In genomic region chr14:55131782-55132181, GRCh38 we compare ENCODE assay signal across 1 cellular context.
TF ChIP-seq lines count a peak whose summit lies in the region.

No MANE protein-coding gene starts in this region.

TF ChIP-seq in GM23338, 12 proteins besides CTCF, POLR2A, EP300 and RAD21 (continued from another document):
- TF ChIP-seq ZNF462 (CRISPR knock-in tag; IDR thresholded peaks at IDR 0.05) (no peak), ZNF331 (CRISPR knock-in tag; IDR thresholded peaks at IDR 0.05; ENCODE audit: low read depth) (no peak), ETS1 (IDR thresholded peaks at IDR 0.05) (no peak)
